Comparison of ENCODE assay signal across 1 cellular context in the genomic region with DNA sequence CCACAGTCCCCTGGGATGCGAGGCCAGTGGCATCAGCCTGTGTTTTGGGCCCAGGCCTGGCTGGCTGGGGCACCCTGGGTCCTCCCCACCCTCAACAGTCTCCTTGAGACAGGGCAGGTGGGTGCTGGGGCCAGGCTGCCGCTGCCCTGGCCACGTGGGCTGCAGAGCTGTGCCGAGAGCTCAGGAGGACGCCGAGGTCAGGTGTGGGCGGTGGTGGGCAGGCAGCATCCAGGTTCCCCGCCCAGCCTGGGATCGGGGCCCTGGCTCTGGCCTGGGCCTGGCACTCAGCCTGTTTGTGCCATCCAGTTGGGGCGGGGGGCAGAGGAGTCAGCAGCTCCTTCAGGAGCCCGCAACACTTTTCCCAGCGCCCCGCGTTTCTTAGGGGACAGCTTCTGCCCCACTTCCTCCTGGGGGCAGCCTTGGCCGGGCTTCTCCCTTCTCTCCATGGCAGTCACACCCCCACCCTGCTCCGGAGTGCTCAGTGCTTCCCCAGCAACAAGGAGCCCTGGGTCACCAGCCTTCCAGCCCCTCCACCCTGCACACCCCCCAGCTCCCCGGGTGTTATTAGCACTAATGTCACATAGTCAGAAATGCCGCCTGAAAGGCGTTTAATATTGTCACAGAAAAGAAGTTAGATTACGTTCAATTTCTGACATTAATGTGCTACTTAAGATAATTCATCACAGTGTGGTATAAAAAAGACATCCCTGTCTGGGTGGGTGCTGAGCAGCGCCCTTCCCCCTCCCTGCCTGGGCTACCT.
TF ChIP-seq lines count a peak whose summit lies in the region.

No MANE protein-coding gene starts in this region.

TF ChIP-seq in SK-N-SH treated with all-trans-retinoic acid at 6 μM for 48 hours, 23 proteins besides CTCF, POLR2A, EP300 and RAD21 (continued from another document):
- TF ChIP-seq, protein P1, sequence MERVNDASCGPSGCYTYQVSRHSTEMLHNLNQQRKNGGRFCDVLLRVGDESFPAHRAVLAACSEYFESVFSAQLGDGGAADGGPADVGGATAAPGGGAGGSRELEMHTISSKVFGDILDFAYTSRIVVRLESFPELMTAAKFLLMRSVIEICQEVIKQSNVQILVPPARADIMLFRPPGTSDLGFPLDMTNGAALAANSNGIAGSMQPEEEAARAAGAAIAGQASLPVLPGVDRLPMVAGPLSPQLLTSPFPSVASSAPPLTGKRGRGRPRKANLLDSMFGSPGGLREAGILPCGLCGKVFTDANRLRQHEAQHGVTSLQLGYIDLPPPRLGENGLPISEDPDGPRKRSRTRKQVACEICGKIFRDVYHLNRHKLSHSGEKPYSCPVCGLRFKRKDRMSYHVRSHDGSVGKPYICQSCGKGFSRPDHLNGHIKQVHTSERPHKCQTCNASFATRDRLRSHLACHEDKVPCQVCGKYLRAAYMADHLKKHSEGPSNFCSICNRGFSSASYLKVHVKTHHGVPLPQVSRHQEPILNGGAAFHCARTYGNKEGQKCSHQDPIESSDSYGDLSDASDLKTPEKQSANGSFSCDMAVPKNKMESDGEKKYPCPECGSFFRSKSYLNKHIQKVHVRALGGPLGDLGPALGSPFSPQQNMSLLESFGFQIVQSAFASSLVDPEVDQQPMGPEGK (CRISPR knock-in tag; IDR thresholded peaks at IDR 0.05; ENCODE audit: borderline replicate concordance) = no peak
- TF ChIP-seq ZNF565 (CRISPR knock-in tag; conservative IDR thresholded peaks at IDR 0.05; ENCODE audit: low read depth) (no peak), SNAI2 (CRISPR knock-in tag; IDR thresholded peaks at IDR 0.05) (no peak), PPARA (CRISPR knock-in tag; IDR thresholded peaks at IDR 0.05; ENCODE audit: borderline replicate concordance) (no peak), ESRRG (CRISPR knock-in tag; IDR thresholded peaks at IDR 0.05) (no peak), CSDC2 (CRISPR knock-in tag; IDR thresholded peaks at IDR 0.05) (no peak), ZFP3 (CRISPR knock-in tag; IDR thresholded peaks at IDR 0.05) (no peak), BACH2 (CRISPR knock-in tag; IDR thresholded peaks at IDR 0.05; ENCODE audit: borderline replicate concordance) (no peak)
